10 cellular contexts compared by ENCODE assay signal in genomic region chr5:26519245-26519644, GRCh38.
"Had no signal": no experiment of that assay in that cellular context is flagged by ENCODE, and none has a peak within 500 bp of the region (broad histone marks: within the 10 kb centered on the region; RNA-seq: fewer than 3 reads in every experiment).

No MANE protein-coding gene starts in this region.

- FAIRE-seq: H1, H54, K562 had no signal

- H3K27ac Mint-ChIP-seq: GM23338, H9, HFFc6 had no signal

- H3K27ac ChIP-seq: HL-60 had no signal

- H3K4me2 ChIP-seq: GM23338 had no signal

- H3K4me1 Mint-ChIP-seq: GM23338 had no signal

- DNase-seq: H9, HCEC 1CT, HFFc6, IMR-90, KG1 had no signal

- H2AFZ ChIP-seq: GM23338 had no signal

- H3K9me3 Mint-ChIP-seq: GM23338 had no signal

- ATAC-seq: GM23338, K562 had no signal

- H3K4me3 ChIP-seq: GM23338, K562 had no signal

- H3K4me3 Mint-ChIP-seq: GM23338, H9, HFFc6 had no signal
